22 cellular contexts compared by ENCODE assay signal in genomic region chr7:151790826-151791379, GRCh38.
"Had no signal": no experiment of that assay in that cellular context is flagged by ENCODE, and none has a peak within 500 bp of the region (broad histone marks: within the 10 kb centered on the region; RNA-seq: fewer than 3 reads in every experiment).

No MANE protein-coding gene starts in this region.

- H3K4me1 ChIP-seq: testis had no signal

- H3K36me3 Mint-ChIP-seq: activated naive CD4-positive, alpha-beta T cell treated with anti-CD3 and anti-CD28 coated beads, Interleukin-2, amount 50 U/mL, for 72 hours; type B pancreatic cell; WTC11 had no signal

- H3K27me3 Mint-ChIP-seq: activated CD4-positive, alpha-beta T cell treated with anti-CD3 and anti-CD28 coated beads for 36 hours had no signal

- H3K4me3 Mint-ChIP-seq: activated CD4-positive, alpha-beta T cell treated with anti-CD3 and anti-CD28 coated beads for 36 hours; nephron; T-helper 2 cell treated with Interferon-gamma antibody and Interleukin-4, amounts not matched to agents 5 μg/mL and 100 μg/mL, for 36 hours; type B pancreatic cell; WTC11 had no signal

- H3K27ac ChIP-seq: cardiac muscle cell, epithelial cell of prostate, hepatocyte, psoas muscle, skin epidermis, testis had no signal

- H3K36me3 ChIP-seq: cardiac muscle cell had no signal

- ATAC-seq: activated CD4-positive, alpha-beta T cell treated with anti-CD3 and anti-CD28 coated beads for 36 hours; activated naive CD4-positive, alpha-beta T cell treated with anti-CD3 and anti-CD28 coated beads, Interleukin-2, amount 50 U/mL, for 72 hours; left colon; psoas muscle; right cardiac atrium; WTC11 had no signal

- DNase-seq: activated CD4-positive, alpha-beta T cell treated with anti-CD3 and anti-CD28 coated beads for 36 hours; activated CD4-positive, alpha-beta T cell treated with anti-CD3 and anti-CD28 coated beads, Interleukin-2, amount 50 U/mL, for 48 hours; activated gamma-delta T cell treated with Interleukin-2 at 50 U/mL for 16 hours; amniotic stem cell; foreskin fibroblast; left colon; midbrain; occipital lobe; right cardiac atrium; stimulated activated CD4-positive, alpha-beta T cell treated with anti-CD3 and anti-CD28 coated beads, Interleukin-4, amount 100 ng/mL, for 1 hour; testis had no signal

- H3K4me2 ChIP-seq: hepatocyte had no signal

- H3K27ac Mint-ChIP-seq: nephron; T-helper 2 cell treated with Interferon-gamma antibody and Interleukin-4, amounts not matched to agents 5 μg/mL and 100 μg/mL, for 36 hours; WTC11 had no signal

- H3K9me3 ChIP-seq: psoas muscle, testis had no signal

- H3K27me3 ChIP-seq: cardiac muscle cell, dorsolateral prefrontal cortex, hepatocyte, testis had no signal

- H3K4me3 ChIP-seq: cardiac muscle cell, dorsolateral prefrontal cortex, hepatocyte, psoas muscle, skin epidermis, testis had no signal

- H3K9me3 Mint-ChIP-seq: activated naive CD4-positive, alpha-beta T cell treated with anti-CD3 and anti-CD28 coated beads, Interleukin-2, amount 50 U/mL, for 72 hours; nephron; T-helper 2 cell treated with Interferon-gamma antibody and Interleukin-4, amounts not matched to agents 5 μg/mL and 100 μg/mL, for 36 hours; type B pancreatic cell had no signal

- H3K79me2 ChIP-seq: hepatocyte had no signal
